Comparison of ENCODE assay signal across 8 cellular contexts in the genomic region with DNA sequence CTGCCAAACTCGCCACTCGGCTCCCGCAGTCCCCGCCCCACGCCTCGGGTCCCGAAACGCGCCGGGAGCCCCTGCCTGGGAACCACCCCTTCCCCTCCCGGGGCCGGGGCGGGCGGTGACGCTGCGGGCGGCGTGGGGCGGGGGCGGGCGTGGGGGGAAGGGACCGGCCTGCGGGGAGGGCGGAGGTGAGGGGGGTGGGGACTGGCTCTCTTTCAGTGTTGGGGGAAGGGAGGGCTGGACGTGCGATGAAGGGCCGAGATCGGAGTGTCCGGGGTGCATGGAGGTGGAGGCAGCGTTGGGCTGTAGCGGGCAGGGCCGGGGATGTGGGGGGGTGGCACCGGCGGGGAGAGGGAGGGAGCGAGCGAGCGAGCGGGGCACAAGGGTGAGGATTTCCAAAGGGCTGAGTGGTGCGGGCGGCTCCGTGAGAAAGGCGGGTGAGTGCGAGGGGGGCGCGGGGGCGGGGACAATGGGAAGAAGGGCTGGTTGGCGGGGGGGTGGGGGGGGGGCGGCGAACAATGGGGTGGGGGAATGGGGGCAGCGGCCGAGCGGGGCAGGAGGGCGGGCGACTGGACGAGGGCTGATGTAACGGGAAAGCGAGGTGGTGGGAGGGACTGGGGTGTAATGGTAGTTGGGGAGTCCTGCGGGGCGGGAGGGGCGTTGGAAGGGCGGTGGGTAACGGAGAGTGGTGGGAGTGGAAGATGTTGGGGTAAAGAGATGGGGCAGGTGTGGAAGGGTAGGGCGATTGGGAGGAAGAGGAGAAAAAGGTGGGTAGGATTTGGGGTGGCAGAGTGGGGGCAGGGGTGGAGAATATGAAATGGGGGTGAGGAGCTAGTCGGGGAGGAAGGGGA. TPM values are rescaled to one million over a fixed set of nuclear protein-coding genes. Genes with fewer than 3 reads are reported as not detected.
DNase-seq lines count a peak whose midpoint lies in the region; ATAC-seq and TF ChIP-seq lines count a peak whose summit lies in the region.

No MANE protein-coding gene starts in this region.

- intact Hi-C loops in adrenal gland (cut with DNase I) (no loop called here), left ventricle myocardium superior (cut with micrococcal nuclease) (no loop called here)

- H3K27ac ChIP-seq in ACC112 (ENCODE audit: low read depth, low read length) (peak overlapping the region; percentile 84), SJCRH30 (peak overlapping the region; percentile 62), adrenal gland (peak overlapping the region; percentile 87 to 96 (median 94)), rectal smooth muscle tissue (ENCODE audit: low read depth, low read length) (peak overlapping the region; percentile 94)

- peak overlapping the region; percentile 67 for H2AFZ ChIP-seq in ACC112 (ENCODE audit: low read length, unreplicated experiment)

- H3K36me3 ChIP-seq in ACC112 (ENCODE audit: insufficient read depth, low read length): no peaks in the 10 kb centered on the region
- peaks cover 10% of the 10 kb centered on the region for H3K36me3 ChIP-seq in SJCRH30
- H3K36me3 ChIP-seq in adrenal gland (replicated peaks in 1 of 2): no peaks in the 10 kb centered on the region
- no peaks in the 10 kb centered on the region for H3K36me3 ChIP-seq in rectal smooth muscle tissue (ENCODE audit: control insufficient read depth, insufficient read depth, low read length)

- H3K4me3 ChIP-seq in ACC112 (ENCODE audit: low read depth, low read length): peak overlapping the region; percentile 90
- peak overlapping the region; percentile 86 for H3K4me3 ChIP-seq in SJCRH30
- H3K4me3 ChIP-seq in adrenal gland: peak overlapping the region; percentile 79 to 88 (median 80)
- peak overlapping the region; percentile 90 for H3K4me3 ChIP-seq in rectal smooth muscle tissue (ENCODE audit: low read length)

- peak overlapping the region; percentile 45 for H3K9ac ChIP-seq in rectal smooth muscle tissue (ENCODE audit: low read length)

- H3K27me3 ChIP-seq in ACC112 (ENCODE audit: insufficient read depth, low read length) (no peaks in the 10 kb centered on the region), SJCRH30 (no peaks in the 10 kb centered on the region), adrenal gland (no peaks in the 10 kb centered on the region), rectal smooth muscle tissue (ENCODE audit: control insufficient read depth, insufficient read depth, low read length) (no peaks in the 10 kb centered on the region)

- H3K4me1 ChIP-seq in ACC112 (ENCODE audit: control insufficient read depth, insufficient read depth, low read length, unreplicated experiment) (peaks cover 25% of the 10 kb centered on the region), SJCRH30 (no peaks in the 10 kb centered on the region), adrenal gland (replicated peaks in 1 of 2) (peaks cover 5 to 15% of the 10 kb centered on the region in 2 donors), rectal smooth muscle tissue (ENCODE audit: control insufficient read depth, insufficient read depth, low read length) (peaks cover 9% of the 10 kb centered on the region)

- ATAC-seq in GM18858 (IDR thresholded peaks at IDR 0.05; ENCODE audit: unreplicated experiment) (peak; percentile 7), HG03139 (IDR thresholded peaks at IDR 0.05; ENCODE audit: unreplicated experiment) (peak; percentile 18), left ventricle myocardium superior (peak; percentile 68), GM18861 (IDR thresholded peaks at IDR 0.05; ENCODE audit: unreplicated experiment) (no peak)

- TF ChIP-seq POLR2A in adrenal gland (IDR thresholded peaks at IDR 0.05): no peak

- TF ChIP-seq CTCF in adrenal gland (IDR thresholded peaks at IDR 0.05): no peak

- no peaks in the 10 kb centered on the region for H3K9me3 ChIP-seq in SJCRH30 (replicated peaks)
- H3K9me3 ChIP-seq in adrenal gland (replicated peaks in 1 of 3): no peaks in the 10 kb centered on the region

- peaks cover 44% of the 10 kb centered on the region for H3K79me2 ChIP-seq in ACC112 (ENCODE audit: control insufficient read depth, insufficient read depth, low read length, unreplicated experiment)

- 0 to 5% (median 1%) methylated on average over 16 to 63 of the region's 64 CpGs for WGBS in adrenal gland, 4 donors

- DNase-seq in SJCRH30: peak; percentile 62 to 68
- peak; percentile 82 to 88 (median 85) for DNase-seq in adrenal gland
- DNase-seq in left ventricle myocardium superior: peak; percentile 78

RNA-seq across cellular contexts. Expression of gene DCUN1D4, which starts 0.6 kb away (rescaled TPM):
- 59.9 and 66.5 TPM in 2 replicates for total RNA-seq in SJCRH30 (2014; rRNA removed; shearing (Covaris generic))
- total RNA-seq in adrenal gland (10 to 100 TPM; 25.0 to 86.2 (median 54.0) TPM), left ventricle myocardium superior (43.4 TPM)
- 10 to 100 TPM; 33.8 to 55.6 (median 43.5) TPM for polyA plus RNA-seq in adrenal gland
